Comparison of ENCODE assay signal across 8 cellular contexts in the genomic region with DNA sequence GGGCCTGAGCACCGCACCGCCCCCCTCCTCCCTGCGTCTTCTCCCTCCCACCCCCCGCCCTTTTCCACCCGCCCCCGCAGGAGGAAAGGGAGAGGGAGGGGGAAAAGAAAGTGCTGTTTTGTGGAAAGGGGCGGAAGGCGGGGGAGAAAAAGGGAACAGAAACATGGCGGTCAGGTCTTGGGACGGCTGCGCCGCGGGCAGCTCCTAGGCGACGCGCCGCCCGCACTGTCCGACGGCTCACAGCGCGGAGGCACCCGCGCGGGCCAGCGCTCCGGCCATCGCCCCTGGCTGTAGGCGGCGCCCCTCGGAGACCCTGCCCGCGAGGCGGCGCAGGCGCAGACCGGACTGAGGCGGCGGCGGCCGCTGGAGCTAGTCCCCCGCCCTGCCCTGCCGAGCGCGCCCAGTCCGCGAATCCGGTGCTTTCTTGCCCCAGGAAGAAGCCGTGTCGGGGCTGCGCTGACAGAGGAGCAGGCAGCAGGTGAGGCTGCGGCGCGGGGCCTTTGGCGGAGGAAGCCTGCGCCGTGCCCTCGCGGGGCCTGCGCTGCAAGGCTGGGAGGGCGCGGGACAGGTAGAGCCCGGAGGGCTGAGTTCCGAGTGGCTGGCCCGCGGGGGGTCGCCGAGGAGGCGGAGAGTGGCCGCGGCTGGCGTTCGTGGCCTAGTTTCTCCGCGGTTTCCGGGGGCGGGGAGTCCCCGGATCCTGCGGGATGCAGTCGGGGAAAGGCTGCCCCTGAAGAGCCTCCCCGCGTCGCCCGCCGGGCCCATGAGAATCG. TPM values are rescaled to one million over a fixed set of nuclear protein-coding genes. Genes with fewer than 3 reads are reported as not detected.
A peak's percentile ranks its signal among the peaks of the same experiment; 100 is the strongest.
DNase-seq lines count a peak whose midpoint lies in the region; ATAC-seq and TF ChIP-seq lines count a peak whose summit lies in the region.

A gene (plus strand): TSS at position 338 of the 770 bp plus-strand sequence. CDS start 45,482 bp downstream, outside the sequence.

- TF ChIP-seq POLR2A in adrenal gland (IDR thresholded peaks at IDR 0.05) (peak in 1 of 2 donors; percentile 86), prostate gland (IDR thresholded peaks at IDR 0.05) (peak; percentile 87)

- H3K27ac ChIP-seq in adrenal gland (peak within 1 kb of the TSS; percentile 85 to 99 (median 99)), left ventricle myocardium inferior (replicated peaks) (peak within 1 kb of the TSS; percentile 97), prostate gland (peak within 1 kb of the TSS; percentile 96 to 99), urinary bladder (ENCODE audit: low read depth) (peak within 1 kb of the TSS; percentile 99)

- H3K27me3 ChIP-seq in adrenal gland (no peaks in the 10 kb centered on the region), left ventricle myocardium inferior (ENCODE audit: low read depth) (no peaks in the 10 kb centered on the region), prostate gland (replicated peaks; ENCODE audit: insufficient read depth) (no peaks in the 10 kb centered on the region)

- intact Hi-C loops in adrenal gland (cut with DNase I): no loop called here
- intact Hi-C loops in left ventricle myocardium inferior (cut with micrococcal nuclease): no loop called here
- intact Hi-C loops in prostate gland (cut with DNase I): loop anchor here (5.0 to 10.0 kb wide), 4 partner anchors 103 to 227 kb away; a partner anchor contains a TSS

- ATAC-seq in HG02642 (IDR thresholded peaks at IDR 0.05; ENCODE audit: poor library complexity, unreplicated experiment): peak; percentile 77

- 0 to 1% (median 0%) methylated on average over 5 to 86 of the region's 86 CpGs for WGBS in adrenal gland, 4 donors
- under 1% methylated on average over 80 of the region's 86 CpGs for WGBS in prostate gland
- WGBS in urinary bladder: under 1% methylated on average over 86 of the region's 86 CpGs

- DNase-seq in NCI-H1105 treated with DMSO at 0.1 percent for 48 hours (lab: John Stamatoyannopoulos, UW): peak; percentile 75
- peak; percentile 67 to 85 (median 75) for DNase-seq in T-helper 1 cell
- peak; percentile 85 to 89 (median 87) for DNase-seq in adrenal gland
- peak; percentile 87 for DNase-seq in left ventricle myocardium inferior
- peak; percentile 84 for DNase-seq in prostate gland (ENCODE audit: low spot score)

- TF ChIP-seq CTCF in GM12875 (IDR thresholded peaks at IDR 0.05; ENCODE audit: borderline replicate concordance, insufficient read depth, low read depth, low read length): no peak
- peak in 2 of 6 experiments; percentile 8 to 32 for TF ChIP-seq CTCF in adrenal gland (IDR thresholded peaks at IDR 0.05)
- TF ChIP-seq CTCF in left ventricle myocardium inferior (IDR thresholded peaks at IDR 0.05; ENCODE audit: borderline replicate concordance): peak; percentile 16
- peak in 2 of 4 experiments; percentile 35 to 39 for TF ChIP-seq CTCF in prostate gland (IDR thresholded peaks at IDR 0.05)

- no peaks in the 10 kb centered on the region for H3K36me3 ChIP-seq in adrenal gland (replicated peaks in 1 of 2)
- no peaks in the 10 kb centered on the region for H3K36me3 ChIP-seq in left ventricle myocardium inferior
- H3K36me3 ChIP-seq in prostate gland: no peaks in the 10 kb centered on the region
- H3K36me3 ChIP-seq in urinary bladder (ENCODE audit: insufficient read depth): no peaks in the 10 kb centered on the region

- peaks cover 7 to 30% of the 10 kb centered on the region in 2 donors for H3K4me1 ChIP-seq in adrenal gland (replicated peaks in 1 of 2)
- H3K4me1 ChIP-seq in left ventricle myocardium inferior: peaks cover 53% of the 10 kb centered on the region
- no peaks in the 10 kb centered on the region for H3K4me1 ChIP-seq in prostate gland (replicated peaks)
- no peaks in the 10 kb centered on the region for H3K4me1 ChIP-seq in urinary bladder (ENCODE audit: insufficient read depth)

- H3K9me3 ChIP-seq in adrenal gland (replicated peaks in 1 of 3) (no peaks in the 10 kb centered on the region), left ventricle myocardium inferior (replicated peaks) (no peaks in the 10 kb centered on the region), prostate gland (no peaks in the 10 kb centered on the region)

- peak within 1 kb of the TSS; percentile 91 for H3K4me3 ChIP-seq in GM12875 (ENCODE audit: low read depth, low read length)
- peak within 1 kb of the TSS; percentile 87 to 100 (median 94) for H3K4me3 ChIP-seq in adrenal gland
- peak within 1 kb of the TSS; percentile 96 for H3K4me3 ChIP-seq in left ventricle myocardium inferior
- peak within 1 kb of the TSS; percentile 65 to 99 for H3K4me3 ChIP-seq in prostate gland
- H3K4me3 ChIP-seq in urinary bladder (ENCODE audit: low read depth, low read length): peak within 1 kb of the TSS; percentile 95

RNA-seq across cellular contexts. Expression of the gene that starts here (rescaled TPM):
- total RNA-seq in adrenal gland (10 to 100 TPM; 34.6 to 81.6 (median 52.1) TPM), left ventricle myocardium inferior (20.8 TPM), prostate gland (100 to 1,000 TPM in 1 of 2 donors, 10 to 100 TPM in 1; 71.4 to 104 TPM), urinary bladder (196 TPM)
- polyA plus RNA-seq in adrenal gland (10 to 100 TPM in 1 of 3 donors, 1 to 10 TPM in 2; 5.0 to 29.7 (median 7.0) TPM), urinary bladder (27.7 TPM)

Comparison
In these comparisons a context has a peak if more than half of its experiments do, and no peak if none do; other contexts are left out.
1. Peak in every context shown above with its lines: DNase-seq, ATAC-seq, H3K4me3 ChIP-seq and H3K27ac ChIP-seq.